Comparison of ENCODE assay signal across 8 cellular contexts in the genomic region with DNA sequence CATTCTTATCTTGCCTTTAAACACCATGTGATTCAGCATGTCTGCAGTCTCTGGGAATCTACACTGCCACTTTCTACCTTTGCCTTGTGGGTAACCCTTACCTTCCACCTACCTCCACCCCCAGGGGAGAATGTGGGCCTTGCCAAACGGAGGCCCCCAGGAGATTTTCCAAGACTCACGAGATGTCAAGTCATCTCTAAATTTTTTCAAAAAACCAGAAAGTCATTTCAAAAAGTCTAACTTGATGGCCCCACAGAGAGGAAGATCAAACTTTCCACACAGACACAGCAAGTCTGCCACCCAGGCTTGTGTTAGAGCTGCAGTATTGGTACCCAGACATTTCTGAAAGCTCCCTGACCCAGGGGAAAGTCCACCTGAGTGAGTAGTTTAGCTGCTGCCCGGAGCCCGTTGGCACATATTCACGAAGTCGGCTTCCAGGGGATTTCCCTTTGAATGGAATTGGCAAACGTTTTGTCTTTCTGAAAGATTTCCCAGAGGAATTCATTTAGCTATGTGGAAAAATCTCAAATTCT. TPM values are rescaled to one million over a fixed set of nuclear protein-coding genes. Genes with fewer than 3 reads are reported as not detected.
DNase-seq lines count a peak whose midpoint lies in the region; ATAC-seq and TF ChIP-seq lines count a peak whose summit lies in the region.

No MANE protein-coding gene starts in this region.

- H3K4me3 ChIP-seq in neutrophil (ENCODE audit: low read depth in 1 of 2, low read length in 1 of 2) = peak overlapping the region; percentile 37 to 40

- intact Hi-C loops in left cardiac atrium (cut with DNase I) (no loop called here), left ventricle myocardium superior (cut with micrococcal nuclease) (no loop called here)

- H3K27ac ChIP-seq in neutrophil = peak overlapping the region; percentile 96

- TF ChIP-seq CTCF in neutrophil (IDR thresholded peaks at IDR 0.05) (no peak), GM10266 (IDR thresholded peaks at IDR 0.05; ENCODE audit: control insufficient read depth, insufficient read depth, low read depth, missing control alignments) (no peak)

- H3K4me1 ChIP-seq in neutrophil (ENCODE audit: control insufficient read depth in 1 of 2, insufficient read depth in 1 of 2, low read depth in 1 of 2, low read length in 1 of 2) = peaks cover 56 to 58% of the 10 kb centered on the region in 2 experiments

- no peaks in the 10 kb centered on the region for H3K9me3 ChIP-seq in neutrophil

- no peaks in the 10 kb centered on the region for H3K9me3 Mint-ChIP-seq in activated naive CD4-positive, alpha-beta T cell treated with anti-CD3 and anti-CD28 coated beads, Interleukin-2, amount 50 U/mL, for 72 hours

- peak overlapping the region; percentile 91 to 97 for H3K27ac Mint-ChIP-seq in activated naive CD4-positive, alpha-beta T cell treated with anti-CD3 and anti-CD28 coated beads, Interleukin-2, amount 50 U/mL, for 72 hours

- peaks cover 5 to 11% of the 10 kb centered on the region in 2 donors for H3K36me3 Mint-ChIP-seq in activated naive CD4-positive, alpha-beta T cell treated with anti-CD3 and anti-CD28 coated beads, Interleukin-2, amount 50 U/mL, for 72 hours

- peak; percentile 24 for DNase-seq in left cardiac atrium
- no peak for DNase-seq in left ventricle myocardium superior
- peak; percentile 49 to 68 for DNase-seq in activated naive CD4-positive, alpha-beta T cell treated with anti-CD3 and anti-CD28 coated beads, Interleukin-2, amount 50 U/mL, for 72 hours (ENCODE audit: low spot score in 2 of 2)
- no peak for DNase-seq in NCI-H524 treated with DMSO at 0.1 percent for 48 hours (lab: John Stamatoyannopoulos, UW)
- no peak for DNase-seq in NCI-H1417 treated with DMSO at 0.1 percent for 48 hours (lab: John Stamatoyannopoulos, UW)
- no peak for DNase-seq in GM10266 (ENCODE audit: extremely low spot score)

- ATAC-seq in left cardiac atrium (no peak), left ventricle myocardium superior (no peak), esophagus mucosa (no peak)
- ATAC-seq in activated naive CD4-positive, alpha-beta T cell treated with anti-CD3 and anti-CD28 coated beads, Interleukin-2, amount 50 U/mL, for 72 hours = peak; percentile 51 to 59

- no peaks in the 10 kb centered on the region for H3K27me3 ChIP-seq in neutrophil

- no peaks in the 10 kb centered on the region for H3K36me3 ChIP-seq in neutrophil

RNA-seq across cellular contexts. Expression of a gene that starts 4.6 kb away (rescaled TPM):
- total RNA-seq in left cardiac atrium (100 to 1,000 TPM; 131 to 165 TPM), left ventricle myocardium superior (185 TPM), esophagus mucosa (188 TPM)
- total RNA-seq in activated naive CD4-positive, alpha-beta T cell treated with anti-CD3 and anti-CD28 coated beads, Interleukin-2, amount 50 U/mL, for 72 hours = 100 to 1,000 TPM; 293 to 408 TPM

Comparison
In these comparisons a context has a peak if more than half of its experiments do, and no peak if none do; other contexts are left out.
1. DNase-seq: peak in left cardiac atrium (single experiment) and activated naive CD4-positive, alpha-beta T cell treated with anti-CD3 and anti-CD28 coated beads, Interleukin-2, amount 50 U/mL, for 72 hours (2 of 2); none in left ventricle myocardium superior (single experiment), NCI-H524 treated with DMSO at 0.1 percent for 48 hours (single experiment), NCI-H1417 treated with DMSO at 0.1 percent for 48 hours (single experiment) and GM10266 (single experiment).
2. ATAC-seq: peak in activated naive CD4-positive, alpha-beta T cell treated with anti-CD3 and anti-CD28 coated beads, Interleukin-2, amount 50 U/mL, for 72 hours (2 of 2); none in left cardiac atrium (0 of 2), left ventricle myocardium superior (single experiment) and esophagus mucosa (single experiment).